Comparison of ENCODE assay signal across 24 cellular contexts in genomic region chr20:15166744-15167143, GRCh38.
DNase-seq lines count a peak whose midpoint lies in the region; ATAC-seq, FAIRE-seq and TF ChIP-seq lines count a peak whose summit lies in the region.
"Had no signal": no experiment of that assay in that cellular context is flagged by ENCODE, and none has a peak within 500 bp of the region (broad histone marks: within the 10 kb centered on the region; RNA-seq: fewer than 3 reads in every experiment).

No MANE protein-coding gene starts in this region.

- ATAC-seq in pancreas (no peak), HG03025 (IDR thresholded peaks at IDR 0.05; ENCODE audit: low FRiP score, unreplicated experiment) (no peak), HG03432 (IDR thresholded peaks at IDR 0.05; ENCODE audit: unreplicated experiment) (no peak)
- ATAC-seq: A549, GM12878 had no signal

- no peaks in the 10 kb centered on the region for H3K9me3 ChIP-seq in pancreas

- peak; percentile 97 for FAIRE-seq in A204.1 (lab: Jason Lieb, UNC)
- peak; percentile 82 for FAIRE-seq in TTC549 (lab: Jason Lieb, UNC)
- FAIRE-seq in endometrium (lab: Jason Lieb, UNC): peak; percentile 96
- peak; percentile 97 for FAIRE-seq in pancreas (lab: Jason Lieb, UNC)
- FAIRE-seq: GM12878, GM19239, H1 had no signal

- DNase-seq in pancreas: no peak
- no peak for DNase-seq in NCI-H82 (lab: John Stamatoyannopoulos, UW)
- DNase-seq in DMS53 treated with DMSO at 0.1 percent for 48 hours (lab: John Stamatoyannopoulos, UW; ENCODE audit: unreplicated experiment): no peak
- DNase-seq: ACHN; C1 segment of cervical spinal cord; Calu3; CD4-positive, alpha-beta memory T cell; COR-L47; DMS53; DND-41; GDM1; GM23248; H7; HCEC 1CT had no signal

- intact Hi-C loops in pancreas (cut with DNase I): no loop called here

- H3K4me3 ChIP-seq in pancreas: no peak overlapping the region
- H3K4me3 ChIP-seq: A549, GM12878, GM23248 had no signal

- no peak overlapping the region for H3K27ac ChIP-seq in pancreas
- H3K27ac ChIP-seq: 22Rv1, A549, GM23248 had no signal

- no peaks in the 10 kb centered on the region for H3K36me3 ChIP-seq in pancreas

- no peaks in the 10 kb centered on the region for H3K27me3 ChIP-seq in pancreas

- TF ChIP-seq CTCF in pancreas (IDR thresholded peaks at IDR 0.05): no peak

- no peaks in the 10 kb centered on the region for H3K4me1 ChIP-seq in pancreas
